Comparison of ENCODE assay signal across 8 cellular contexts in genomic region chr10:96833220-96834001, GRCh38. TPM values are rescaled to one million over a fixed set of nuclear protein-coding genes. Genes with fewer than 3 reads are reported as not detected.
DNase-seq lines count a peak whose midpoint lies in the region; ATAC-seq and TF ChIP-seq lines count a peak whose summit lies in the region.

No MANE protein-coding gene starts in this region.

- H3K4me1 Mint-ChIP-seq in dendritic cell treated with granulocyte-macrophage colony-stimulating factor and Interleukin-4, amounts not matched to agents 40 ng/mL and 50 ng/mL, for 4 days (ENCODE audit: low read depth): peaks cover 54% of the 10 kb centered on the region
- H3K4me1 Mint-ChIP-seq in stimulated activated naive CD8-positive, alpha-beta T cell treated with anti-CD3 and anti-CD28 coated beads, Interleukin-15, amount 100 ng/mL, for 72 hours: peaks cover 64% of the 10 kb centered on the region

- peaks cover 30% of the 10 kb centered on the region for H3K36me3 Mint-ChIP-seq in dendritic cell treated with granulocyte-macrophage colony-stimulating factor and Interleukin-4, amounts not matched to agents 40 ng/mL and 50 ng/mL, for 4 days (ENCODE audit: low read depth)

- under 1% methylated on average over 24 of the region's 46 CpGs for WGBS in right lobe of liver (ENCODE audit: insufficient coverage, low coverage, low lambda C conversion rate, missing lambda C conversion rate)

- ATAC-seq in HG03280 (IDR thresholded peaks at IDR 0.05; ENCODE audit: unreplicated experiment) (peak; percentile 3), right lobe of liver (peak; percentile 2 to 7 (median 4))
- no peak for ATAC-seq in stimulated activated naive CD8-positive, alpha-beta T cell treated with anti-CD3 and anti-CD28 coated beads, Interleukin-15, amount 100 ng/mL, for 72 hours

- no peaks in the 10 kb centered on the region for H3K9me3 Mint-ChIP-seq in dendritic cell treated with granulocyte-macrophage colony-stimulating factor and Interleukin-4, amounts not matched to agents 40 ng/mL and 50 ng/mL, for 4 days
- H3K9me3 Mint-ChIP-seq in stimulated activated naive CD8-positive, alpha-beta T cell treated with anti-CD3 and anti-CD28 coated beads, Interleukin-15, amount 100 ng/mL, for 72 hours: no peaks in the 10 kb centered on the region

- no peak for TF ChIP-seq POLR2A in right lobe of liver (IDR thresholded peaks at IDR 0.05)

- H3K4me3 ChIP-seq in GM12875 (ENCODE audit: low read depth, low read length) (peak overlapping the region; percentile 96), right lobe of liver (peak overlapping the region; percentile 70 to 83 (median 81))

- no peaks in the 10 kb centered on the region for H3K9me3 ChIP-seq in right lobe of liver

- no peaks in the 10 kb centered on the region for H3K27me3 Mint-ChIP-seq in dendritic cell treated with granulocyte-macrophage colony-stimulating factor and Interleukin-4, amounts not matched to agents 40 ng/mL and 50 ng/mL, for 4 days
- H3K27me3 Mint-ChIP-seq in stimulated activated naive CD8-positive, alpha-beta T cell treated with anti-CD3 and anti-CD28 coated beads, Interleukin-15, amount 100 ng/mL, for 72 hours: no peaks in the 10 kb centered on the region

- H3K27me3 ChIP-seq in right lobe of liver: no peaks in the 10 kb centered on the region

- peak overlapping the region; percentile 97 for H3K4me3 Mint-ChIP-seq in dendritic cell treated with granulocyte-macrophage colony-stimulating factor and Interleukin-4, amounts not matched to agents 40 ng/mL and 50 ng/mL, for 4 days
- peak overlapping the region; percentile 91 to 98 for H3K4me3 Mint-ChIP-seq in stimulated activated naive CD8-positive, alpha-beta T cell treated with anti-CD3 and anti-CD28 coated beads, Interleukin-15, amount 100 ng/mL, for 72 hours

- intact Hi-C loops in dendritic cell treated with granulocyte-macrophage colony-stimulating factor and Interleukin-4, amounts not matched to agents 40 ng/mL and 50 ng/mL, for 4 days (cut with micrococcal nuclease): loop anchor here (5.0 to 10.0 kb wide), 3 partner anchors 66 to 246 kb away; partner anchors contain the start of gene TM9SF3
- intact Hi-C loops in right lobe of liver (cut with DNase I): no loop called here

- H3K27ac ChIP-seq in right lobe of liver: peak overlapping the region; percentile 73 to 90 (median 88)

- TF ChIP-seq CTCF in GM12875 (IDR thresholded peaks at IDR 0.05; ENCODE audit: borderline replicate concordance, insufficient read depth, low read depth, low read length) (no peak), right lobe of liver (IDR thresholded peaks at IDR 0.05) (no peak)

- peaks cover 0 to 29% (median 6%) of the 10 kb centered on the region in 4 donors for H3K4me1 ChIP-seq in right lobe of liver

- no peaks in the 10 kb centered on the region for H3K36me3 ChIP-seq in right lobe of liver

- DNase-seq in A172 (ENCODE audit: low spot score): peak; percentile 37
- peak; percentile 7 for DNase-seq in SKM-1 (lab: John Stamatoyannopoulos, UW; ENCODE audit: unreplicated experiment)
- peak in 1 of 3 donors; percentile 58 for DNase-seq in right lobe of liver
- peak; percentile 23 to 26 for DNase-seq in stimulated activated naive CD8-positive, alpha-beta T cell treated with anti-CD3 and anti-CD28 coated beads, Interleukin-15, amount 100 ng/mL, for 72 hours
- no peak for DNase-seq in NCI-H2196 treated with DMSO at 0.1 percent for 48 hours (lab: John Stamatoyannopoulos, UW; ENCODE audit: unreplicated experiment)

- peak overlapping the region; percentile 96 for H3K27ac Mint-ChIP-seq in dendritic cell treated with granulocyte-macrophage colony-stimulating factor and Interleukin-4, amounts not matched to agents 40 ng/mL and 50 ng/mL, for 4 days
- peak overlapping the region; percentile 97 for H3K27ac Mint-ChIP-seq in stimulated activated naive CD8-positive, alpha-beta T cell treated with anti-CD3 and anti-CD28 coated beads, Interleukin-15, amount 100 ng/mL, for 72 hours

RNA-seq across cellular contexts. Expression of gene LCOR, which starts 1.3 kb away (rescaled TPM):
- total RNA-seq in A172 (2014; rRNA removed; shearing (Covaris generic)): 15.4 and 15.8 TPM in 2 replicates
- 10 to 100 TPM in 5 of 6 experiments, 1 to 10 TPM in 1; 8.6 to 16.3 (median 12.9) TPM for total RNA-seq in right lobe of liver
